Comparison of ENCODE assay signal across 1 cellular context in genomic region chr16:11251525-11252481, GRCh38.
TF ChIP-seq lines count a peak whose summit lies in the region.

No MANE protein-coding gene starts in this region.

TF ChIP-seq in GM12878, 131 proteins besides CTCF, POLR2A, EP300 and RAD21 (continued from another document and continues in another):
- no peak for TF ChIP-seq SPI1 (IDR thresholded peaks at IDR 0.05; ENCODE audit: borderline replicate concordance, insufficient read depth, low read depth, low read length)
- TF ChIP-seq ATF7 (IDR thresholded peaks at IDR 0.05; ENCODE audit: low read depth): peak; percentile 91
- 0 out of 2 replicates have a peak, but pooled peaks have one; percentile 12 for TF ChIP-seq RCOR1 (conservative IDR thresholded peaks at IDR 0.05; ENCODE audit: low read depth, low read length)
- peak; percentile 75 for TF ChIP-seq IKZF1 (conservative IDR thresholded peaks at IDR 0.05)
- TF ChIP-seq, protein P1, sequence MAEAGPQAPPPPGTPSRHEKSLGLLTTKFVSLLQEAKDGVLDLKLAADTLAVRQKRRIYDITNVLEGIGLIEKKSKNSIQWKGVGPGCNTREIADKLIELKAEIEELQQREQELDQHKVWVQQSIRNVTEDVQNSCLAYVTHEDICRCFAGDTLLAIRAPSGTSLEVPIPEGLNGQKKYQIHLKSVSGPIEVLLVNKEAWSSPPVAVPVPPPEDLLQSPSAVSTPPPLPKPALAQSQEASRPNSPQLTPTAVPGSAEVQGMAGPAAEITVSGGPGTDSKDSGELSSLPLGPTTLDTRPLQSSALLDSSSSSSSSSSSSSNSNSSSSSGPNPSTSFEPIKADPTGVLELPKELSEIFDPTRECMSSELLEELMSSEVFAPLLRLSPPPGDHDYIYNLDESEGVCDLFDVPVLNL (IDR thresholded peaks at IDR 0.05; ENCODE audit: low read depth, low read length): no peak
- TF ChIP-seq TBL1XR1 (IDR thresholded peaks at IDR 0.05; ENCODE audit: low read depth, low read length): no peak
- peak; percentile 73 for TF ChIP-seq CREM (IDR thresholded peaks at IDR 0.05; ENCODE audit: low read depth)
- TF ChIP-seq BRCA1 (IDR thresholded peaks at IDR 0.05; ENCODE audit: low read depth, low read length): no peak
- TF ChIP-seq NKRF (conservative IDR thresholded peaks at IDR 0.05): peak; percentile 18; the same call in 1 of the 2 replicates
- TF ChIP-seq GATAD2B (conservative IDR thresholded peaks at IDR 0.05; ENCODE audit: low read depth): 0 out of 2 replicates have a peak, but pooled peaks have one; percentile 41
- no peak for TF ChIP-seq BCL11A (IDR thresholded peaks at IDR 0.05; ENCODE audit: low read depth, low read length)
- TF ChIP-seq CBX5 (IDR thresholded peaks at IDR 0.05; ENCODE audit: low read depth): no peak
- no peak for TF ChIP-seq TCF7 (IDR thresholded peaks at IDR 0.05; ENCODE audit: borderline replicate concordance)
- TF ChIP-seq SRF (IDR thresholded peaks at IDR 0.05; ENCODE audit: low read depth in 2 of 2, low read length in 2 of 2): no peak
- TF ChIP-seq, protein P2, sequence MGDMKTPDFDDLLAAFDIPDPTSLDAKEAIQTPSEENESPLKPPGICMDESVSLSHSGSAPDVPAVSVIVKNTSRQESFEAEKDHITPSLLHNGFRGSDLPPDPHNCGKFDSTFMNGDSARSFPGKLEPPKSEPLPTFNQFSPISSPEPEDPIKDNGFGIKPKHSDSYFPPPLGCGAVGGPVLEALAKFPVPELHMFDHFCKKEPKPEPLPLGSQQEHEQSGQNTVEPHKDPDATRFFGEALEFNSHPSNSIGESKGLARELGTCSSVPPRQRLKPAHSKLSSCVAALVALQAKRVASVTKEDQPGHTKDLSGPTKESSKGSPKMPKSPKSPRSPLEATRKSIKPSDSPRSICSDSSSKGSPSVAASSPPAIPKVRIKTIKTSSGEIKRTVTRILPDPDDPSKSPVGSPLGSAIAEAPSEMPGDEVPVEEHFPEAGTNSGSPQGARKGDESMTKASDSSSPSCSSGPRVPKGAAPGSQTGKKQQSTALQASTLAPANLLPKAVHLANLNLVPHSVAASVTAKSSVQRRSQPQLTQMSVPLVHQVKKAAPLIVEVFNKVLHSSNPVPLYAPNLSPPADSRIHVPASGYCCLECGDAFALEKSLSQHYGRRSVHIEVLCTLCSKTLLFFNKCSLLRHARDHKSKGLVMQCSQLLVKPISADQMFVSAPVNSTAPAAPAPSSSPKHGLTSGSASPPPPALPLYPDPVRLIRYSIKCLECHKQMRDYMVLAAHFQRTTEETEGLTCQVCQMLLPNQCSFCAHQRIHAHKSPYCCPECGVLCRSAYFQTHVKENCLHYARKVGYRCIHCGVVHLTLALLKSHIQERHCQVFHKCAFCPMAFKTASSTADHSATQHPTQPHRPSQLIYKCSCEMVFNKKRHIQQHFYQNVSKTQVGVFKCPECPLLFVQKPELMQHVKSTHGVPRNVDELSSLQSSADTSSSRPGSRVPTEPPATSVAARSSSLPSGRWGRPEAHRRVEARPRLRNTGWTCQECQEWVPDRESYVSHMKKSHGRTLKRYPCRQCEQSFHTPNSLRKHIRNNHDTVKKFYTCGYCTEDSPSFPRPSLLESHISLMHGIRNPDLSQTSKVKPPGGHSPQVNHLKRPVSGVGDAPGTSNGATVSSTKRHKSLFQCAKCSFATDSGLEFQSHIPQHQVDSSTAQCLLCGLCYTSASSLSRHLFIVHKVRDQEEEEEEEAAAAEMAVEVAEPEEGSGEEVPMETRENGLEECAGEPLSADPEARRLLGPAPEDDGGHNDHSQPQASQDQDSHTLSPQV (IDR thresholded peaks at IDR 0.05): peak; percentile 68; the same call in 1 of the 2 replicates
- no peak for TF ChIP-seq JUND (IDR thresholded peaks at IDR 0.05; ENCODE audit: low read depth, low read length)
- TF ChIP-seq YBX1 (IDR thresholded peaks at IDR 0.05): no peak
- no peak for TF ChIP-seq RUNX3 (IDR thresholded peaks at IDR 0.05; ENCODE audit: low read length)
- TF ChIP-seq MLLT1 (IDR thresholded peaks at IDR 0.05): peak; percentile 66; the same call in 1 of the 2 replicates
- TF ChIP-seq, protein P3, sequence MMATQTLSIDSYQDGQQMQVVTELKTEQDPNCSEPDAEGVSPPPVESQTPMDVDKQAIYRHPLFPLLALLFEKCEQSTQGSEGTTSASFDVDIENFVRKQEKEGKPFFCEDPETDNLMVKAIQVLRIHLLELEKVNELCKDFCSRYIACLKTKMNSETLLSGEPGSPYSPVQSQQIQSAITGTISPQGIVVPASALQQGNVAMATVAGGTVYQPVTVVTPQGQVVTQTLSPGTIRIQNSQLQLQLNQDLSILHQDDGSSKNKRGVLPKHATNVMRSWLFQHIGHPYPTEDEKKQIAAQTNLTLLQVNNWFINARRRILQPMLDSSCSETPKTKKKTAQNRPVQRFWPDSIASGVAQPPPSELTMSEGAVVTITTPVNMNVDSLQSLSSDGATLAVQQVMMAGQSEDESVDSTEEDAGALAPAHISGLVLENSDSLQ (IDR thresholded peaks at IDR 0.05): peak; percentile 5; the same call in 1 of the 2 replicates
- TF ChIP-seq RBBP5 (conservative IDR thresholded peaks at IDR 0.05): no peak
- TF ChIP-seq KDM1A (IDR thresholded peaks at IDR 0.05; ENCODE audit: borderline replicate concordance): no peak
- TF ChIP-seq, protein P4, sequence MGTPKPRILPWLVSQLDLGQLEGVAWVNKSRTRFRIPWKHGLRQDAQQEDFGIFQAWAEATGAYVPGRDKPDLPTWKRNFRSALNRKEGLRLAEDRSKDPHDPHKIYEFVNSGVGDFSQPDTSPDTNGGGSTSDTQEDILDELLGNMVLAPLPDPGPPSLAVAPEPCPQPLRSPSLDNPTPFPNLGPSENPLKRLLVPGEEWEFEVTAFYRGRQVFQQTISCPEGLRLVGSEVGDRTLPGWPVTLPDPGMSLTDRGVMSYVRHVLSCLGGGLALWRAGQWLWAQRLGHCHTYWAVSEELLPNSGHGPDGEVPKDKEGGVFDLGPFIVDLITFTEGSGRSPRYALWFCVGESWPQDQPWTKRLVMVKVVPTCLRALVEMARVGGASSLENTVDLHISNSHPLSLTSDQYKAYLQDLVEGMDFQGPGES (IDR thresholded peaks at IDR 0.05): no peak
- TF ChIP-seq STAT3 (IDR thresholded peaks at IDR 0.05; ENCODE audit: low read depth, low read length): no peak
- no peak for TF ChIP-seq ZBTB40 (IDR thresholded peaks at IDR 0.05; ENCODE audit: borderline replicate concordance)
- TF ChIP-seq, protein P5, sequence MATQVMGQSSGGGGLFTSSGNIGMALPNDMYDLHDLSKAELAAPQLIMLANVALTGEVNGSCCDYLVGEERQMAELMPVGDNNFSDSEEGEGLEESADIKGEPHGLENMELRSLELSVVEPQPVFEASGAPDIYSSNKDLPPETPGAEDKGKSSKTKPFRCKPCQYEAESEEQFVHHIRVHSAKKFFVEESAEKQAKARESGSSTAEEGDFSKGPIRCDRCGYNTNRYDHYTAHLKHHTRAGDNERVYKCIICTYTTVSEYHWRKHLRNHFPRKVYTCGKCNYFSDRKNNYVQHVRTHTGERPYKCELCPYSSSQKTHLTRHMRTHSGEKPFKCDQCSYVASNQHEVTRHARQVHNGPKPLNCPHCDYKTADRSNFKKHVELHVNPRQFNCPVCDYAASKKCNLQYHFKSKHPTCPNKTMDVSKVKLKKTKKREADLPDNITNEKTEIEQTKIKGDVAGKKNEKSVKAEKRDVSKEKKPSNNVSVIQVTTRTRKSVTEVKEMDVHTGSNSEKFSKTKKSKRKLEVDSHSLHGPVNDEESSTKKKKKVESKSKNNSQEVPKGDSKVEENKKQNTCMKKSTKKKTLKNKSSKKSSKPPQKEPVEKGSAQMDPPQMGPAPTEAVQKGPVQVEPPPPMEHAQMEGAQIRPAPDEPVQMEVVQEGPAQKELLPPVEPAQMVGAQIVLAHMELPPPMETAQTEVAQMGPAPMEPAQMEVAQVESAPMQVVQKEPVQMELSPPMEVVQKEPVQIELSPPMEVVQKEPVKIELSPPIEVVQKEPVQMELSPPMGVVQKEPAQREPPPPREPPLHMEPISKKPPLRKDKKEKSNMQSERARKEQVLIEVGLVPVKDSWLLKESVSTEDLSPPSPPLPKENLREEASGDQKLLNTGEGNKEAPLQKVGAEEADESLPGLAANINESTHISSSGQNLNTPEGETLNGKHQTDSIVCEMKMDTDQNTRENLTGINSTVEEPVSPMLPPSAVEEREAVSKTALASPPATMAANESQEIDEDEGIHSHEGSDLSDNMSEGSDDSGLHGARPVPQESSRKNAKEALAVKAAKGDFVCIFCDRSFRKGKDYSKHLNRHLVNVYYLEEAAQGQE (IDR thresholded peaks at IDR 0.05; ENCODE audit: low read depth, low read length): no peak
- TF ChIP-seq TCF3 (IDR thresholded peaks at IDR 0.05; ENCODE audit: borderline replicate concordance, insufficient read depth, low read depth, low read length): peak; percentile 59; the same call in 1 of the 2 replicates
- TF ChIP-seq, protein P6, sequence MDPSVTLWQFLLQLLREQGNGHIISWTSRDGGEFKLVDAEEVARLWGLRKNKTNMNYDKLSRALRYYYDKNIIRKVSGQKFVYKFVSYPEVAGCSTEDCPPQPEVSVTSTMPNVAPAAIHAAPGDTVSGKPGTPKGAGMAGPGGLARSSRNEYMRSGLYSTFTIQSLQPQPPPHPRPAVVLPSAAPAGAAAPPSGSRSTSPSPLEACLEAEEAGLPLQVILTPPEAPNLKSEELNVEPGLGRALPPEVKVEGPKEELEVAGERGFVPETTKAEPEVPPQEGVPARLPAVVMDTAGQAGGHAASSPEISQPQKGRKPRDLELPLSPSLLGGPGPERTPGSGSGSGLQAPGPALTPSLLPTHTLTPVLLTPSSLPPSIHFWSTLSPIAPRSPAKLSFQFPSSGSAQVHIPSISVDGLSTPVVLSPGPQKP (IDR thresholded peaks at IDR 0.05; ENCODE audit: low read depth, low read length): no peak
- no peak for TF ChIP-seq CHD4 (IDR thresholded peaks at IDR 0.05)
- TF ChIP-seq RAD51 (IDR thresholded peaks at IDR 0.05): peak; percentile 24
- TF ChIP-seq, protein P7, sequence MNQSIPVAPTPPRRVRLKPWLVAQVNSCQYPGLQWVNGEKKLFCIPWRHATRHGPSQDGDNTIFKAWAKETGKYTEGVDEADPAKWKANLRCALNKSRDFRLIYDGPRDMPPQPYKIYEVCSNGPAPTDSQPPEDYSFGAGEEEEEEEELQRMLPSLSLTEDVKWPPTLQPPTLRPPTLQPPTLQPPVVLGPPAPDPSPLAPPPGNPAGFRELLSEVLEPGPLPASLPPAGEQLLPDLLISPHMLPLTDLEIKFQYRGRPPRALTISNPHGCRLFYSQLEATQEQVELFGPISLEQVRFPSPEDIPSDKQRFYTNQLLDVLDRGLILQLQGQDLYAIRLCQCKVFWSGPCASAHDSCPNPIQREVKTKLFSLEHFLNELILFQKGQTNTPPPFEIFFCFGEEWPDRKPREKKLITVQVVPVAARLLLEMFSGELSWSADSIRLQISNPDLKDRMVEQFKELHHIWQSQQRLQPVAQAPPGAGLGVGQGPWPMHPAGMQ (IDR thresholded peaks at IDR 0.05; ENCODE audit: borderline replicate concordance): no peak
- TF ChIP-seq MYC (IDR thresholded peaks at IDR 0.05; ENCODE audit: insufficient read depth, insufficient read length, insufficient replicate concordance, low read length, severe bottlenecking): no peak
- TF ChIP-seq ESRRA (IDR thresholded peaks at IDR 0.05; ENCODE audit: low read length): no peak
